1 cellular context compared by ENCODE assay signal in genomic region chr2:3659447-3660432, GRCh38.
TF ChIP-seq lines count a peak whose summit lies in the region.

No MANE protein-coding gene starts in this region.

TF ChIP-seq in HepG2, 621 proteins besides CTCF, POLR2A, EP300 and RAD21 (continued from another document and continues in another):
- TF ChIP-seq, protein P1, sequence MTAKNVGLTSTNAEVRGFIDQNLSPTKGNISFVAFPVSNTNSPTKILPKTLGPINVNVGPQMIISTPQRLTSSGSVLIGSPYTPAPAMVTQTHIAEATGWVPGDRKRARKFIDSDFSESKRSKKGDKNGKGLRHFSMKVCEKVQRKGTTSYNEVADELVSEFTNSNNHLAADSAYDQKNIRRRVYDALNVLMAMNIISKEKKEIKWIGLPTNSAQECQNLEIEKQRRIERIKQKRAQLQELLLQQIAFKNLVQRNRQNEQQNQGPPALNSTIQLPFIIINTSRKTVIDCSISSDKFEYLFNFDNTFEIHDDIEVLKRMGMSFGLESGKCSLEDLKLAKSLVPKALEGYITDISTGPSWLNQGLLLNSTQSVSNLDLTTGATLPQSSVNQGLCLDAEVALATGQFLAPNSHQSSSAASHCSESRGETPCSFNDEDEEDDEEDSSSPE (CRISPR knock-in tag; IDR thresholded peaks at IDR 0.05), result no peak
- TF ChIP-seq ZNF543 (CRISPR knock-in tag; IDR thresholded peaks at IDR 0.05) (no peak), TBX3 (IDR thresholded peaks at IDR 0.05; ENCODE audit: borderline replicate concordance) (no peak), ELF1 (CRISPR knock-in tag; IDR thresholded peaks at IDR 0.05) (no peak), ZFP36L2 (CRISPR knock-in tag; IDR thresholded peaks at IDR 0.05) (no peak), SMYD3 (CRISPR knock-in tag; IDR thresholded peaks at IDR 0.05) (no peak), NR2F1 (CRISPR knock-in tag; IDR thresholded peaks at IDR 0.05) (no peak), ZNF597 (CRISPR knock-in tag; IDR thresholded peaks at IDR 0.05) (no peak), ZNF678 (CRISPR knock-in tag; IDR thresholded peaks at IDR 0.05) (no peak), FOSL1 (CRISPR knock-in tag; IDR thresholded peaks at IDR 0.05; ENCODE audit: borderline replicate concordance) (no peak), NFE2L2 (IDR thresholded peaks at IDR 0.05; ENCODE audit: low read length) (no peak), ZFP82 (CRISPR knock-in tag; IDR thresholded peaks at IDR 0.05; ENCODE audit: borderline replicate concordance) (no peak), ZNF740 (CRISPR knock-in tag; IDR thresholded peaks at IDR 0.05) (no peak), MATR3 (CRISPR knock-in tag; IDR thresholded peaks at IDR 0.05) (no peak), ZNF768 (CRISPR knock-in tag; IDR thresholded peaks at IDR 0.05) (peak; percentile 92), SPEN (CRISPR knock-in tag; IDR thresholded peaks at IDR 0.05; ENCODE audit: low read depth) (peak; percentile 64; the same call in 1 of the 2 replicates), ZBTB42 (CRISPR knock-in tag; IDR thresholded peaks at IDR 0.05) (no peak), ATM (IDR thresholded peaks at IDR 0.05; ENCODE audit: borderline replicate concordance) (no peak), FOXP1 (IDR thresholded peaks at IDR 0.05) (no peak), FOXP1 (CRISPR knock-in tag; IDR thresholded peaks at IDR 0.05) (no peak), SNAI1 (CRISPR knock-in tag; IDR thresholded peaks at IDR 0.05; ENCODE audit: borderline replicate concordance) (no peak), SMC3 (IDR thresholded peaks at IDR 0.05; ENCODE audit: low read length) (no peak), MAFG (CRISPR knock-in tag; IDR thresholded peaks at IDR 0.05) (no peak), FUBP1 (CRISPR knock-in tag; IDR thresholded peaks at IDR 0.05; ENCODE audit: borderline replicate concordance) (no peak), ZNF263 (CRISPR knock-in tag; IDR thresholded peaks at IDR 0.05) (0 out of 2 replicates have a peak, but pooled peaks have one; percentile 19), BRCA1 (CRISPR knock-in tag; IDR thresholded peaks at IDR 0.05) (no peak), HINFP (CRISPR knock-in tag; IDR thresholded peaks at IDR 0.05; ENCODE audit: low read depth) (no peak), TOPORS (CRISPR knock-in tag; IDR thresholded peaks at IDR 0.05) (peak; percentile 68; the same call in 1 of the 2 replicates), DBP (CRISPR knock-in tag; IDR thresholded peaks at IDR 0.05; ENCODE audit: not compliant biosample characterization) (no peak), NFATC3 (CRISPR knock-in tag; IDR thresholded peaks at IDR 0.05) (no peak)
- TF ChIP-seq, protein P2, sequence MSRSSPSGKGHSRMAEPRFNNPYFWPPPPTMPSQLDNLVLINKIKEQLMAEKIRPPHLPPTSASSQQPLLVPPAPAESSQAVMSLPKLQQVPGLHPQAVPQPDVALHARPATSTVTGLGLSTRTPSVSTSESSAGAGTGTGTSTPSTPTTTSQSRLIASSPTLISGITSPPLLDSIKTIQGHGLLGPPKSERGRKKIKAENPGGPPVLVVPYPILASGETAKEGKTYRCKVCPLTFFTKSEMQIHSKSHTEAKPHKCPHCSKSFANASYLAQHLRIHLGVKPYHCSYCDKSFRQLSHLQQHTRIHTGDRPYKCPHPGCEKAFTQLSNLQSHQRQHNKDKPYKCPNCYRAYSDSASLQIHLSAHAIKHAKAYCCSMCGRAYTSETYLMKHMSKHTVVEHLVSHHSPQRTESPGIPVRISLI (CRISPR knock-in tag; IDR thresholded peaks at IDR 0.05; ENCODE audit: borderline replicate concordance), result no peak
- TF ChIP-seq, protein P3, sequence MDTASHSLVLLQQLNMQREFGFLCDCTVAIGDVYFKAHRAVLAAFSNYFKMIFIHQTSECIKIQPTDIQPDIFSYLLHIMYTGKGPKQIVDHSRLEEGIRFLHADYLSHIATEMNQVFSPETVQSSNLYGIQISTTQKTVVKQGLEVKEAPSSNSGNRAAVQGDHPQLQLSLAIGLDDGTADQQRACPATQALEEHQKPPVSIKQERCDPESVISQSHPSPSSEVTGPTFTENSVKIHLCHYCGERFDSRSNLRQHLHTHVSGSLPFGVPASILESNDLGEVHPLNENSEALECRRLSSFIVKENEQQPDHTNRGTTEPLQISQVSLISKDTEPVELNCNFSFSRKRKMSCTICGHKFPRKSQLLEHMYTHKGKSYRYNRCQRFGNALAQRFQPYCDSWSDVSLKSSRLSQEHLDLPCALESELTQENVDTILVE (CRISPR knock-in tag; IDR thresholded peaks at IDR 0.05), result no peak
- TF ChIP-seq, protein P4, sequence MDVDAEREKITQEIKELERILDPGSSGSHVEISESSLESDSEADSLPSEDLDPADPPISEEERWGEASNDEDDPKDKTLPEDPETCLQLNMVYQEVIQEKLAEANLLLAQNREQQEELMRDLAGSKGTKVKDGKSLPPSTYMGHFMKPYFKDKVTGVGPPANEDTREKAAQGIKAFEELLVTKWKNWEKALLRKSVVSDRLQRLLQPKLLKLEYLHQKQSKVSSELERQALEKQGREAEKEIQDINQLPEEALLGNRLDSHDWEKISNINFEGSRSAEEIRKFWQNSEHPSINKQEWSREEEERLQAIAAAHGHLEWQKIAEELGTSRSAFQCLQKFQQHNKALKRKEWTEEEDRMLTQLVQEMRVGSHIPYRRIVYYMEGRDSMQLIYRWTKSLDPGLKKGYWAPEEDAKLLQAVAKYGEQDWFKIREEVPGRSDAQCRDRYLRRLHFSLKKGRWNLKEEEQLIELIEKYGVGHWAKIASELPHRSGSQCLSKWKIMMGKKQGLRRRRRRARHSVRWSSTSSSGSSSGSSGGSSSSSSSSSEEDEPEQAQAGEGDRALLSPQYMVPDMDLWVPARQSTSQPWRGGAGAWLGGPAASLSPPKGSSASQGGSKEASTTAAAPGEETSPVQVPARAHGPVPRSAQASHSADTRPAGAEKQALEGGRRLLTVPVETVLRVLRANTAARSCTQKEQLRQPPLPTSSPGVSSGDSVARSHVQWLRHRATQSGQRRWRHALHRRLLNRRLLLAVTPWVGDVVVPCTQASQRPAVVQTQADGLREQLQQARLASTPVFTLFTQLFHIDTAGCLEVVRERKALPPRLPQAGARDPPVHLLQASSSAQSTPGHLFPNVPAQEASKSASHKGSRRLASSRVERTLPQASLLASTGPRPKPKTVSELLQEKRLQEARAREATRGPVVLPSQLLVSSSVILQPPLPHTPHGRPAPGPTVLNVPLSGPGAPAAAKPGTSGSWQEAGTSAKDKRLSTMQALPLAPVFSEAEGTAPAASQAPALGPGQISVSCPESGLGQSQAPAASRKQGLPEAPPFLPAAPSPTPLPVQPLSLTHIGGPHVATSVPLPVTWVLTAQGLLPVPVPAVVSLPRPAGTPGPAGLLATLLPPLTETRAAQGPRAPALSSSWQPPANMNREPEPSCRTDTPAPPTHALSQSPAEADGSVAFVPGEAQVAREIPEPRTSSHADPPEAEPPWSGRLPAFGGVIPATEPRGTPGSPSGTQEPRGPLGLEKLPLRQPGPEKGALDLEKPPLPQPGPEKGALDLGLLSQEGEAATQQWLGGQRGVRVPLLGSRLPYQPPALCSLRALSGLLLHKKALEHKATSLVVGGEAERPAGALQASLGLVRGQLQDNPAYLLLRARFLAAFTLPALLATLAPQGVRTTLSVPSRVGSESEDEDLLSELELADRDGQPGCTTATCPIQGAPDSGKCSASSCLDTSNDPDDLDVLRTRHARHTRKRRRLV (CRISPR knock-in tag; IDR thresholded peaks at IDR 0.05), result no peak
- TF ChIP-seq, protein P5, sequence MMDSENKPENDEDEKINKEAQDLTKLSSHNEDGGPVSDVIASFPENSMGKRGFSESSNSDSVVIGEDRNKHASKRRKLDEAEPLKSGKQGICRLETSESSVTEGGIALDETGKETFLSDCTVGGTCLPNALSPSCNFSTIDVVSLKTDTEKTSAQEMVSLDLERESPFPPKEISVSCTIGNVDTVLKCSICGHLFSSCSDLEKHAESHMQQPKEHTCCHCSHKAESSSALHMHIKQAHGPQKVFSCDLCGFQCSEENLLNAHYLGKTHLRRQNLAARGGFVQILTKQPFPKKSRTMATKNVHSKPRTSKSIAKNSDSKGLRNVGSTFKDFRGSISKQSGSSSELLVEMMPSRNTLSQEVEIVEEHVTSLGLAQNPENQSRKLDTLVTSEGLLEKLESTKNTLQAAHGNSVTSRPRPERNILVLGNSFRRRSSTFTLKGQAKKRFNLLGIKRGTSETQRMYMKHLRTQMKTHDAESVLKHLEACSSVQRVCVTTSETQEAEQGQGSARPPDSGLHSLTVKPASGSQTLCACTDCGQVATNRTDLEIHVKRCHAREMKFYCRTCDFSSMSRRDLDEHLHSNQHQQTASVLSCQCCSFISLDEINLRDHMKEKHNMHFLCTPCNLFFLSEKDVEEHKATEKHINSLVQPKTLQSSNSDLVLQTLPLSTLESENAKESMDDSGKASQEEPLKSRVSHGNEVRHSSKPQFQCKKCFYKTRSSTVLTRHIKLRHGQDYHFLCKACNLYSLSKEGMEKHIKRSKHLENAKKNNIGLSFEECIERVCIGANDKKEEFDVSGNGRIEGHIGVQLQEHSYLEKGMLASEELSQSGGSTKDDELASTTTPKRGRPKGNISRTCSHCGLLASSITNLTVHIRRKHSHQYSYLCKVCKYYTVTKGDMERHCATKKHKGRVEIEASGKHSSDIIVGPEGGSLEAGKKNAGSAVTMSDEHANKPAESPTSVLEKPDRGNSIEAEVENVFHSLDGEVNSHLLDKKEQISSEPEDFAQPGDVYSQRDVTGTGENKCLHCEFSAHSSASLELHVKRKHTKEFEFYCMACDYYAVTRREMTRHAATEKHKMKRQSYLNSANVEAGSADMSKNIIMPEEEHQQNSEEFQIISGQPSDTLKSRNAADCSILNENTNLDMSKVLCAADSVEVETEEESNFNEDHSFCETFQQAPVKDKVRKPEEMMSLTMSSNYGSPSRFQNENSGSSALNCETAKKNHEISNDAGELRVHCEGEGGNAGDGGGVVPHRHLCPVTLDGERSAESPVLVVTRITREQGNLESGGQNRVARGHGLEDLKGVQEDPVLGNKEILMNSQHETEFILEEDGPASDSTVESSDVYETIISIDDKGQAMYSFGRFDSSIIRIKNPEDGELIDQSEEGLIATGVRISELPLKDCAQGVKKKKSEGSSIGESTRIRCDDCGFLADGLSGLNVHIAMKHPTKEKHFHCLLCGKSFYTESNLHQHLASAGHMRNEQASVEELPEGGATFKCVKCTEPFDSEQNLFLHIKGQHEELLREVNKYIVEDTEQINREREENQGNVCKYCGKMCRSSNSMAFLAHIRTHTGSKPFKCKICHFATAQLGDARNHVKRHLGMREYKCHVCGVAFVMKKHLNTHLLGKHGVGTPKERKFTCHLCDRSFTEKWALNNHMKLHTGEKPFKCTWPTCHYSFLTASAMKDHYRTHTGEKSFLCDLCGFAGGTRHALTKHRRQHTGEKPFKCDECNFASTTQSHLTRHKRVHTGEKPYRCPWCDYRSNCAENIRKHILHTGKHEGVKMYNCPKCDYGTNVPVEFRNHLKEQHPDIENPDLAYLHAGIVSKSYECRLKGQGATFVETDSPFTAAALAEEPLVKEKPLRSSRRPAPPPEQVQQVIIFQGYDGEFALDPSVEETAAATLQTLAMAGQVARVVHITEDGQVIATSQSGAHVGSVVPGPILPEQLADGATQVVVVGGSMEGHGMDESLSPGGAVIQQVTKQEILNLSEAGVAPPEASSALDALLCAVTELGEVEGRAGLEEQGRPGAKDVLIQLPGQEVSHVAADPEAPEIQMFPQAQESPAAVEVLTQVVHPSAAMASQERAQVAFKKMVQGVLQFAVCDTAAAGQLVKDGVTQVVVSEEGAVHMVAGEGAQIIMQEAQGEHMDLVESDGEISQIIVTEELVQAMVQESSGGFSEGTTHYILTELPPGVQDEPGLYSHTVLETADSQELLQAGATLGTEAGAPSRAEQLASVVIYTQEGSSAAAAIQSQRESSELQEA (CRISPR knock-in tag; IDR thresholded peaks at IDR 0.05; ENCODE audit: not compliant biosample characterization), result peak; percentile 46
- TF ChIP-seq, protein P6, sequence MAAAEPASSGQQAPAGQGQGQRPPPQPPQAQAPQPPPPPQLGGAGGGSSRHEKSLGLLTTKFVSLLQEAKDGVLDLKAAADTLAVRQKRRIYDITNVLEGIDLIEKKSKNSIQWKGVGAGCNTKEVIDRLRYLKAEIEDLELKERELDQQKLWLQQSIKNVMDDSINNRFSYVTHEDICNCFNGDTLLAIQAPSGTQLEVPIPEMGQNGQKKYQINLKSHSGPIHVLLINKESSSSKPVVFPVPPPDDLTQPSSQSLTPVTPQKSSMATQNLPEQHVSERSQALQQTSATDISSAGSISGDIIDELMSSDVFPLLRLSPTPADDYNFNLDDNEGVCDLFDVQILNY (CRISPR knock-in tag; conservative IDR thresholded peaks at IDR 0.05), result no peak
